23 cellular contexts compared by ENCODE assay signal in the genomic region with DNA sequence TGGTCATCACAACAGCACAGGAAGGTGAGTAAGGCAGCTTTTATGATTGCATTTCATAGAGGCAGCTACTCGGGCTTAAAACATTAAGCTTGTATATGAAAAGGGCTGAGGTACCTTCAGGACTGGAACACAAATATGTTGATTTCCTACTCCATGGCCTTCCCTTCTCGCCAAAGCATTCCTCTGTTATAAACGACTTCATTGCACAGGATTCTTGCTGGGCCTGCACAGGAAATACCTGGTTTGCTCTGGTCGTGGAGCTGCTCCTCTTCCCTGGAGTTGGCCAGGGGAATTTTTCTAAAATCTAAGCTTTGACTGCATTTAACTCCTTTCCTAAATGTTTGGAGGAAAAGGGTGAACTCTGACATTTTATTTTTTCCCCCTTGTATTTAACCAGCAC. TPM values are rescaled to one million over a fixed set of nuclear protein-coding genes. Genes with fewer than 3 reads are reported as not detected.
"Had no signal": no experiment of that assay in that cellular context is flagged by ENCODE, and none has a peak within 500 bp of the region (broad histone marks: within the 10 kb centered on the region; RNA-seq: fewer than 3 reads in every experiment).

No MANE protein-coding gene starts in this region.

- H3K27ac ChIP-seq: epithelial cell of prostate, lower lobe of right lung, parathyroid adenoma, thyroid gland had no signal

- H3K27me3 Mint-ChIP-seq: activated CD8-positive, alpha-beta T cell treated with anti-CD3 and anti-CD28 coated beads for 36 hours; activated naive CD4-positive, alpha-beta T cell treated with anti-CD3 and anti-CD28 coated beads, Interleukin-2, amount 50 U/mL, for 24 hours; naive thymus-derived CD4-positive, alpha-beta T cell; T-helper 17 cell had no signal

- H3K36me3 Mint-ChIP-seq: activated naive CD4-positive, alpha-beta T cell treated with anti-CD3 and anti-CD28 coated beads, Interleukin-2, amount 50 U/mL, for 24 hours; immature natural killer cell; stimulated activated effector memory CD8-positive, alpha-beta T cell treated with anti-CD3 and anti-CD28 coated beads, Interleukin-12 subunit alpha, Interleukin-12 subunit beta, amount 100 ng/mL, for 72 hours; WTC11 had no signal

- H3K36me3 ChIP-seq: adrenal gland, lower lobe of right lung, thyroid gland had no signal

- H3K9ac ChIP-seq: parathyroid adenoma had no signal

- FAIRE-seq: frontal cortex, urothelium cell line had no signal

- H3K9me3 ChIP-seq: adrenal gland, lower lobe of right lung, thyroid gland had no signal

- H3K9me3 Mint-ChIP-seq: activated CD8-positive, alpha-beta T cell treated with anti-CD3 and anti-CD28 coated beads for 36 hours; activated naive CD4-positive, alpha-beta T cell treated with anti-CD3 and anti-CD28 coated beads, Interleukin-2, amount 50 U/mL, for 24 hours; activated T-cell treated with anti-CD3 and anti-CD28 coated beads, Interleukin-2, amount 50 U/mL, for 4 hours; immature natural killer cell; stimulated activated effector memory CD8-positive, alpha-beta T cell treated with anti-CD3 and anti-CD28 coated beads, Interleukin-12 subunit alpha, Interleukin-12 subunit beta, amount 100 ng/mL, for 72 hours had no signal

- H3K27ac Mint-ChIP-seq: activated CD8-positive, alpha-beta T cell treated with anti-CD3 and anti-CD28 coated beads for 36 hours; activated naive CD4-positive, alpha-beta T cell treated with anti-CD3 and anti-CD28 coated beads, Interleukin-2, amount 50 U/mL, for 24 hours; immature natural killer cell; stimulated activated effector memory CD8-positive, alpha-beta T cell treated with anti-CD3 and anti-CD28 coated beads, Interleukin-12 subunit alpha, Interleukin-12 subunit beta, amount 100 ng/mL, for 72 hours; T-helper 17 cell; WTC11 had no signal

- H3K4me3 Mint-ChIP-seq: activated CD8-positive, alpha-beta T cell treated with anti-CD3 and anti-CD28 coated beads for 36 hours; activated naive CD4-positive, alpha-beta T cell treated with anti-CD3 and anti-CD28 coated beads, Interleukin-2, amount 50 U/mL, for 24 hours; activated T-cell treated with anti-CD3 and anti-CD28 coated beads, Interleukin-2, amount 50 U/mL, for 4 hours; immature natural killer cell; naive thymus-derived CD4-positive, alpha-beta T cell; stimulated activated effector memory CD8-positive, alpha-beta T cell treated with anti-CD3 and anti-CD28 coated beads, Interleukin-12 subunit alpha, Interleukin-12 subunit beta, amount 100 ng/mL, for 72 hours; T-helper 17 cell; WTC11 had no signal

- ATAC-seq: activated CD8-positive, alpha-beta T cell treated with anti-CD3 and anti-CD28 coated beads for 36 hours; activated T-cell treated with anti-CD3 and anti-CD28 coated beads, Interleukin-2, amount 50 U/mL, for 4 hours; left cardiac atrium; lower lobe of right lung; naive thymus-derived CD4-positive, alpha-beta T cell; stimulated activated effector memory CD8-positive, alpha-beta T cell treated with anti-CD3 and anti-CD28 coated beads, Interleukin-12 subunit alpha, Interleukin-12 subunit beta, amount 100 ng/mL, for 72 hours; T-helper 17 cell; WTC11 had no signal

- H3K4me3 ChIP-seq: adrenal gland, lower lobe of right lung, thyroid gland had no signal

- H2AFZ ChIP-seq: parathyroid adenoma had no signal

- DNase-seq: activated CD4-positive, alpha-beta T cell treated with anti-CD3 and anti-CD28 coated beads for 48 hours; activated CD8-positive, alpha-beta T cell treated with anti-CD3 and anti-CD28 coated beads for 36 hours; activated effector memory CD4-positive, alpha-beta T cell treated with anti-CD3 and anti-CD28 coated beads, Interleukin-2, amount 50 U/mL, for 16 hours; activated T-cell treated with anti-CD3 and anti-CD28 coated beads, Interleukin-2, amount 50 U/mL, for 4 hours; adrenal gland; central memory CD4-positive, alpha-beta T cell; cortex of kidney; effector CD8-positive, alpha-beta T cell; head of caudate nucleus; immature natural killer cell; left cardiac atrium; lower lobe of right lung; naive thymus-derived CD4-positive, alpha-beta T cell; T-helper 17 cell; thyroid gland had no signal

- H3K27me3 ChIP-seq: adrenal gland, thyroid gland had no signal

RNA-seq across cellular contexts. Expression of a gene that starts 51.1 kb away (rescaled TPM):
- total RNA-seq: activated T-cell treated with anti-CD3 and anti-CD28 coated beads, Interleukin-2, amount 50 U/mL, for 4 hours; mononuclear cell had no signal
- polyA plus RNA-seq: immature natural killer cell; naive thymus-derived CD4-positive, alpha-beta T cell had no signal
